ENCODE assay signal across 27 cellular contexts in the genomic region with DNA sequence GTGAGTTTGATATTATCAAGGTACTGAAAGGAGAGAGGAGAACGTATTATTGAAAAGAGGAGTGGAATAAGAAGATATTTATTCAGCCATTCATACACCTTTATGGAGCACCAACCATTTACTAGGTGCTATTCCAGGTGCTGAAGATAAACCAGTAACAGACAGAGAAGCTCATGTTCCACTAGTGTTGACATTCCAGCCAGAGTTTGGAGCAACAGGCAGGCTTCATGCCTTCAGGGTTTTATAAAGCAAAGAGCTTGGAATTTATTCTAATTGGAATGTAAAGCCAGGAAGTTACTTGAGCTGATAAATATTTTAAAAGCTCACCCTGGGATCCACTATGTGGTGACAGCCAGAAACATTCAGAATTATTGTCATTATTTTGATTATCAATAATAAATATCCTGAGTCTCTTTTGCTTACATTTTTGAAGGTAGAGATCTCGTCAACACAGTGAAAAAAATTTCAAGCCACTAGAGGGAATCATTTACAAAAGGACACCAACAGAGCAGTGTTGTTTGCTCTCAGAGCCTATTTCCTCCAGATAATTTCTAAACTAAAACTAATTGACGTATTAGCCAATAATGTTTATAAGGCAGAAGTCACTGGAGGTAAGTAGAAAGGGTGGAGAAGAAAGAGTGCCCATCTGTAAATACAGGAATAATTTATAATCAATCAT.
A peak's percentile ranks its signal among the peaks of the same experiment; 100 is the strongest.
DNase-seq lines count a peak whose midpoint lies in the region; ATAC-seq and TF ChIP-seq lines count a peak whose summit lies in the region.
"Had no signal": no experiment of that assay in that cellular context is flagged by ENCODE, and none has a peak within 500 bp of the region (broad histone marks: within the 10 kb centered on the region; RNA-seq: fewer than 3 reads in every experiment).

No MANE protein-coding gene starts in this region.

- H3K27me3 Mint-ChIP-seq in brain (peaks cover 3% of the 10 kb centered on the region), mesothelial cell of epicardium (ENCODE audit: low read depth) (no peaks in the 10 kb centered on the region)
- H3K27me3 Mint-ChIP-seq: central memory CD8-positive, alpha-beta T cell; effector memory CD8-positive, alpha-beta T cell; natural killer cell treated with Interleukin-12 subunit alpha and Interleukin-12 subunit beta and Interleukin-15 and Interleukin-18, amount 100 ng/mL, for 72 hours; stimulated activated memory B cell treated with anti-CD40 and anti-IgM and Interleukin-4, amounts not matched to agents 10 μg/mL and 1 μg/mL and 100 μg/mL, for 72 hours; T-helper 17 cell had no signal

- intact Hi-C loops in testis (cut with DNase I; ENCODE audit: low total_unique reads) = no loop called here

- H3K36me3 ChIP-seq in testis (ENCODE audit: low read depth, missing control alignments) = no peaks in the 10 kb centered on the region
- H3K36me3 ChIP-seq: ascending aorta had no signal

- no peak overlapping the region for H3K4me3 ChIP-seq in testis
- H3K4me3 ChIP-seq: ascending aorta had no signal

- H3K4me3 Mint-ChIP-seq in brain (no peak overlapping the region), mesothelial cell of epicardium (no peak overlapping the region)
- H3K4me3 Mint-ChIP-seq: central memory CD8-positive, alpha-beta T cell; effector memory CD8-positive, alpha-beta T cell; natural killer cell treated with Interleukin-12 subunit alpha and Interleukin-12 subunit beta and Interleukin-15 and Interleukin-18, amount 100 ng/mL, for 72 hours; stimulated activated memory B cell treated with anti-CD40 and anti-IgM and Interleukin-4, amounts not matched to agents 10 μg/mL and 1 μg/mL and 100 μg/mL, for 72 hours; T-helper 17 cell had no signal

- peak; percentile 2 for DNase-seq in NCI-H82 (lab: John Stamatoyannopoulos, UW)
- no peak for DNase-seq in NCI-H82 treated with DMSO at 0.1 percent for 48 hours (lab: John Stamatoyannopoulos, UW; ENCODE audit: unreplicated experiment)
- DNase-seq in HT-29 (ENCODE audit: low spot score) = peak; percentile 9
- no peak for DNase-seq in mesothelial cell of epicardium (ENCODE audit: low spot score in 2 of 2, unreplicated experiment in 2 of 2)
- no peak for DNase-seq in testis
- DNase-seq: activated CD4-positive, alpha-beta T cell treated with anti-CD3 and anti-CD28 coated beads, Interleukin-2, amount 50 U/mL, for 48 hours; activated CD4-positive, CD25-positive, alpha-beta regulatory T cell treated with anti-CD3 and anti-CD28 coated beads, Interleukin-2, amount 50 U/mL, for 72 hours; activated gamma-delta T cell treated with Interleukin-2 at 50 U/mL for 16 hours; activated T-cell treated with anti-CD3 and anti-CD28 coated beads, Interleukin-2, amount 50 U/mL, for 48 hours; Calu3; effector memory CD8-positive, alpha-beta T cell; GOT3; KBM-7; NCI-H226; NCI-H526 treated with DMSO at 0.1 percent for 48 hours; RPMI8226; T-helper 17 cell; trophoblast cell had no signal

- H3K36me3 Mint-ChIP-seq in brain = no peaks in the 10 kb centered on the region
- H3K36me3 Mint-ChIP-seq in mesothelial cell of epicardium = no peaks in the 10 kb centered on the region
- H3K36me3 Mint-ChIP-seq: natural killer cell treated with Interleukin-12 subunit alpha and Interleukin-12 subunit beta and Interleukin-15 and Interleukin-18, amount 100 ng/mL, for 72 hours; stimulated activated memory B cell treated with anti-CD40 and anti-IgM and Interleukin-4, amounts not matched to agents 10 μg/mL and 1 μg/mL and 100 μg/mL, for 72 hours had no signal

- no peak for ATAC-seq in GM21825 (IDR thresholded peaks at IDR 0.05; ENCODE audit: unreplicated experiment)
- no peak for ATAC-seq in GM21526 (IDR thresholded peaks at IDR 0.05; ENCODE audit: low FRiP score, unreplicated experiment)
- ATAC-seq: effector memory CD8-positive, alpha-beta T cell; esophagus mucosa; natural killer cell treated with Interleukin-12 subunit alpha and Interleukin-12 subunit beta and Interleukin-15 and Interleukin-18, amount 100 ng/mL, for 72 hours; SK-N-SH treated with all-trans-retinoic acid at 6 μM for 48 hours; stimulated activated memory B cell treated with anti-CD40 and anti-IgM and Interleukin-4, amounts not matched to agents 10 μg/mL and 1 μg/mL and 100 μg/mL, for 72 hours; T-helper 17 cell had no signal

- H3K27ac ChIP-seq in testis = no peak overlapping the region
- H3K27ac ChIP-seq: ascending aorta had no signal

- WGBS in testis, 2 donors = 57 to 61% methylated on average over 3 of the region's 3 CpGs

- no peak for TF ChIP-seq POLR2A in testis (IDR thresholded peaks at IDR 0.05)

- H3K27ac Mint-ChIP-seq in brain (no peak overlapping the region), mesothelial cell of epicardium (peak overlapping the region; percentile 12)
- H3K27ac Mint-ChIP-seq: effector memory CD8-positive, alpha-beta T cell; natural killer cell treated with Interleukin-12 subunit alpha and Interleukin-12 subunit beta and Interleukin-15 and Interleukin-18, amount 100 ng/mL, for 72 hours; stimulated activated memory B cell treated with anti-CD40 and anti-IgM and Interleukin-4, amounts not matched to agents 10 μg/mL and 1 μg/mL and 100 μg/mL, for 72 hours; T-helper 17 cell had no signal

- no peaks in the 10 kb centered on the region for H3K4me1 Mint-ChIP-seq in brain
- peaks cover 11% of the 10 kb centered on the region for H3K4me1 Mint-ChIP-seq in mesothelial cell of epicardium
- H3K4me1 Mint-ChIP-seq: central memory CD8-positive, alpha-beta T cell; stimulated activated memory B cell treated with anti-CD40 and anti-IgM and Interleukin-4, amounts not matched to agents 10 μg/mL and 1 μg/mL and 100 μg/mL, for 72 hours; T-helper 17 cell had no signal

- no peaks in the 10 kb centered on the region for H3K27me3 ChIP-seq in testis
- H3K27me3 ChIP-seq: ascending aorta had no signal

- no peaks in the 10 kb centered on the region for H3K4me1 ChIP-seq in testis
- H3K4me1 ChIP-seq: ascending aorta had no signal

- TF ChIP-seq CTCF in brain (conservative IDR thresholded peaks at IDR 0.05) (peak; percentile 14 to 27), mesothelial cell of epicardium (IDR thresholded peaks at IDR 0.05; ENCODE audit: unreplicated experiment) (no peak), testis (IDR thresholded peaks at IDR 0.05) (no peak)

- H3K9me3 Mint-ChIP-seq in brain = peaks cover 0 to 5% (median 0%) of the 10 kb centered on the region in 5 experiments
- H3K9me3 Mint-ChIP-seq in mesothelial cell of epicardium = peaks cover 13% of the 10 kb centered on the region
- H3K9me3 Mint-ChIP-seq: stimulated activated memory B cell treated with anti-CD40 and anti-IgM and Interleukin-4, amounts not matched to agents 10 μg/mL and 1 μg/mL and 100 μg/mL, for 72 hours had no signal

- H3K9me3 ChIP-seq in testis = no peaks in the 10 kb centered on the region
- H3K9me3 ChIP-seq: ascending aorta had no signal

Comparison
In these comparisons a context has a peak if more than half of its experiments do, and no peak if none do; other contexts are left out.
1. DNase-seq: peak in NCI-H82 (single experiment) and HT-29 (single experiment); none in NCI-H82 treated with DMSO at 0.1 percent for 48 hours (single experiment), mesothelial cell of epicardium (0 of 2) and testis (single experiment).
2. CTCF ChIP-seq: peak in brain (2 of 2); none in mesothelial cell of epicardium (single experiment) and testis (0 of 3).